10 cellular contexts compared by ENCODE assay signal in the genomic region with DNA sequence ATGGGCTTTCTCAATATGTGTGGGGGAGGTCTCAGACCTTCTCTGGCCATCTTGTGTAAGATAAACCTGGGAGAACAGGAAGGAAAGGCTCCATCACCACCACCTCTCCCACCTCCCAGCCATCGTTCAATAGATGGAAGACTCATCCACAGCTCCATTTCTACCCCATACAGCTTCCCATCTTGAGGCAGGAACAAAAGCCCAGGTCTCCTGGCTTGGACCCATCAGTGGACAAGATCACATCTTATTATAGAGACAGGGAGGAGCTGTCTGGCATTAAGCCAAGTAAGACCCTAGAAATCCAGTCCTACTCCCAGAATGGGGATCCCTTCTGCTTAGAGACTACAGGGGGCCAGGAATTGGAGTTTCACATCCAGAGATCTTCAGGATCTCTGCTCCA.
"Had no signal": no experiment of that assay in that cellular context is flagged by ENCODE, and none has a peak within 500 bp of the region (broad histone marks: within the 10 kb centered on the region; RNA-seq: fewer than 3 reads in every experiment).

No MANE protein-coding gene starts in this region.

- ATAC-seq: HCT116, HepG2 had no signal

- DNase-seq: GM23248, GOT3, H7, HFFc6, KBM-7 had no signal

- H3K4me1 ChIP-seq: HAP-1 had no signal

- H3K36me3 ChIP-seq: HAP-1 had no signal

- H3K9me3 ChIP-seq: HAP-1 had no signal

- H3K9me3 Mint-ChIP-seq: HFFc6 had no signal

- H3K27me3 Mint-ChIP-seq: IgD-negative memory B cell had no signal

- H3K4me1 Mint-ChIP-seq: IgD-negative memory B cell had no signal

- H3K4me3 Mint-ChIP-seq: HFFc6, IgD-negative memory B cell had no signal

- H3K27ac ChIP-seq: GM23248, HL-60 had no signal

- H3K27ac Mint-ChIP-seq: HFFc6, IgD-negative memory B cell had no signal

- H3K4me3 ChIP-seq: GM23248, HAP-1 had no signal
